In genomic region chr9:137511758-137512463, GRCh38 we compare ENCODE assay signal across 1 cellular context.
TF ChIP-seq lines count a peak whose summit lies in the region.

No MANE protein-coding gene starts in this region.

TF ChIP-seq in K562, 482 proteins besides CTCF, POLR2A, EP300 and RAD21 (continued from another document and continues in another):
- TF ChIP-seq USF2 (CRISPR knock-in tag; IDR thresholded peaks at IDR 0.05) = peak; percentile 84
- TF ChIP-seq CREB1 (IDR thresholded peaks at IDR 0.05) = no peak
- TF ChIP-seq CREB1 (CRISPR knock-in tag; IDR thresholded peaks at IDR 0.05) = peak; percentile 65
- 0 out of 2 replicates have a peak, but pooled peaks have one; percentile 24 for TF ChIP-seq ZNF766 (CRISPR knock-in tag; conservative IDR thresholded peaks at IDR 0.05)
- no peak for TF ChIP-seq ZNF717 (CRISPR knock-in tag; IDR thresholded peaks at IDR 0.05)
- no peak for TF ChIP-seq ARID2 (IDR thresholded peaks at IDR 0.05)
- TF ChIP-seq U2AF1 (optimal IDR thresholded peaks at IDR 0.05; ENCODE audit: low read depth, low read length) = no peak
- TF ChIP-seq ZNF347 (CRISPR knock-in tag; IDR thresholded peaks at IDR 0.05; ENCODE audit: low read depth) = no peak
- no peak for TF ChIP-seq ZNF77 (CRISPR knock-in tag; IDR thresholded peaks at IDR 0.05)
- TF ChIP-seq ZNF311 (CRISPR knock-in tag; IDR thresholded peaks at IDR 0.05) = no peak
- no peak for TF ChIP-seq IFI16 (CRISPR knock-in tag; IDR thresholded peaks at IDR 0.05)
- no peak for TF ChIP-seq ZNF282 (CRISPR knock-in tag; IDR thresholded peaks at IDR 0.05)
- no peak for TF ChIP-seq SMARCB1 (IDR thresholded peaks at IDR 0.05; ENCODE audit: insufficient read length, low read depth)
- TF ChIP-seq TAF9B (IDR thresholded peaks at IDR 0.05; ENCODE audit: partially characterized antibody) = peak; percentile 73
- no peak for TF ChIP-seq THRA (IDR thresholded peaks at IDR 0.05)
- no peak for TF ChIP-seq LCOR (CRISPR knock-in tag; IDR thresholded peaks at IDR 0.05)
- no peak for TF ChIP-seq CBX8 (IDR thresholded peaks at IDR 0.05; ENCODE audit: borderline replicate concordance, extremely low read depth, low read depth, low read length, poor library complexity, severe bottlenecking)
- peak; percentile 43; the same call in 1 of the 2 replicates for TF ChIP-seq E2F1 (CRISPR knock-in tag; IDR thresholded peaks at IDR 0.05)
- TF ChIP-seq ZNF431 (CRISPR knock-in tag; IDR thresholded peaks at IDR 0.05) = no peak
- TF ChIP-seq KDM5B (IDR thresholded peaks at IDR 0.05; ENCODE audit: insufficient replicate concordance, low read depth, low read length) = peak; percentile 51
- no peak for TF ChIP-seq GTF3C2 (IDR thresholded peaks at IDR 0.05; ENCODE audit: borderline replicate concordance, extremely low read depth, insufficient read length)
- peak; percentile 36; the same call in 1 of the 2 replicates for TF ChIP-seq SMARCC2 (IDR thresholded peaks at IDR 0.05; ENCODE audit: low read depth)
- no peak for TF ChIP-seq RNF219 (CRISPR knock-in tag; IDR thresholded peaks at IDR 0.05)
- TF ChIP-seq POLR2G (IDR thresholded peaks at IDR 0.05; ENCODE audit: low read depth, low read length) = peak; percentile 64
- TF ChIP-seq SFPQ (IDR thresholded peaks at IDR 0.05; ENCODE audit: low read depth, low read length) = no peak
- TF ChIP-seq ZNF583 (CRISPR knock-in tag; IDR thresholded peaks at IDR 0.05) = no peak
- no peak for TF ChIP-seq ZNF707 (CRISPR knock-in tag; conservative IDR thresholded peaks at IDR 0.05)
- TF ChIP-seq FOSL1 (tag; conservative IDR thresholded peaks at IDR 0.05) = peak; percentile 98
- TF ChIP-seq ZNF699 (CRISPR knock-in tag; IDR thresholded peaks at IDR 0.05; ENCODE audit: insufficient replicate concordance) = no peak
- peak; percentile 38; the same call in 1 of the 2 replicates for TF ChIP-seq EP400 (IDR thresholded peaks at IDR 0.05)
- TF ChIP-seq ZNF197 (CRISPR knock-in tag; IDR thresholded peaks at IDR 0.05; ENCODE audit: low read depth) = no peak
- TF ChIP-seq PPARD (CRISPR knock-in tag; IDR thresholded peaks at IDR 0.05) = no peak
- TF ChIP-seq STAT5B (CRISPR knock-in tag; IDR thresholded peaks at IDR 0.05) = no peak
- TF ChIP-seq DACH1 (IDR thresholded peaks at IDR 0.05; ENCODE audit: partially characterized antibody) = peak; percentile 65
- no peak for TF ChIP-seq ZFPM2 (CRISPR knock-in tag; IDR thresholded peaks at IDR 0.05)
- TF ChIP-seq KLF10 (CRISPR knock-in tag; IDR thresholded peaks at IDR 0.05) = no peak
- TF ChIP-seq NR4A1 (CRISPR knock-in tag; IDR thresholded peaks at IDR 0.05) = no peak
- TF ChIP-seq NR4A1 (tag; IDR thresholded peaks at IDR 0.05) = no peak
- TF ChIP-seq ZNF408 (CRISPR knock-in tag; IDR thresholded peaks at IDR 0.05; ENCODE audit: low read depth) = no peak
- no peak for TF ChIP-seq ELF4 (CRISPR knock-in tag; IDR thresholded peaks at IDR 0.05)
- TF ChIP-seq POLR2H (tag; IDR thresholded peaks at IDR 0.05; ENCODE audit: low read depth) = no peak
- peak; percentile 84; the same call in 1 of the 2 replicates for TF ChIP-seq FOXP1 (CRISPR knock-in tag; IDR thresholded peaks at IDR 0.05)
- no peak for TF ChIP-seq PML (IDR thresholded peaks at IDR 0.05; ENCODE audit: low read length)
- TF ChIP-seq RERE (CRISPR knock-in tag; IDR thresholded peaks at IDR 0.05; ENCODE audit: borderline replicate concordance) = no peak
- no peak for TF ChIP-seq KLF1 (tag; IDR thresholded peaks at IDR 0.05)
- TF ChIP-seq SOX6 (IDR thresholded peaks at IDR 0.05) = peak; percentile 90
- no peak for TF ChIP-seq PHF20 (IDR thresholded peaks at IDR 0.05; ENCODE audit: partially characterized antibody)
- peak; percentile 70; the same call in 1 of the 2 replicates for TF ChIP-seq MITF (IDR thresholded peaks at IDR 0.05)
- peak in 1 of 2 experiments; percentile 81; a peak in 1 of 4 replicates for TF ChIP-seq FOXA3 (CRISPR knock-in tag; conservative IDR thresholded peaks at IDR 0.05 in 1 of 2, IDR thresholded peaks at IDR 0.05 in 1 of 2)
- peak; percentile 56 for TF ChIP-seq TBP (optimal IDR thresholded peaks at IDR 0.05; ENCODE audit: low read depth, low read length)
- TF ChIP-seq TCF7L2 (IDR thresholded peaks at IDR 0.05; ENCODE audit: low read depth, low read length) = no peak
- TF ChIP-seq PTRF (tag; IDR thresholded peaks at IDR 0.05) = no peak
- TF ChIP-seq ZNF668 (CRISPR knock-in tag; IDR thresholded peaks at IDR 0.05) = no peak
- TF ChIP-seq SETDB1 (IDR thresholded peaks at IDR 0.05; ENCODE audit: low read length) = no peak
